ENCODE assay signal across 17 cellular contexts in the genomic region with DNA sequence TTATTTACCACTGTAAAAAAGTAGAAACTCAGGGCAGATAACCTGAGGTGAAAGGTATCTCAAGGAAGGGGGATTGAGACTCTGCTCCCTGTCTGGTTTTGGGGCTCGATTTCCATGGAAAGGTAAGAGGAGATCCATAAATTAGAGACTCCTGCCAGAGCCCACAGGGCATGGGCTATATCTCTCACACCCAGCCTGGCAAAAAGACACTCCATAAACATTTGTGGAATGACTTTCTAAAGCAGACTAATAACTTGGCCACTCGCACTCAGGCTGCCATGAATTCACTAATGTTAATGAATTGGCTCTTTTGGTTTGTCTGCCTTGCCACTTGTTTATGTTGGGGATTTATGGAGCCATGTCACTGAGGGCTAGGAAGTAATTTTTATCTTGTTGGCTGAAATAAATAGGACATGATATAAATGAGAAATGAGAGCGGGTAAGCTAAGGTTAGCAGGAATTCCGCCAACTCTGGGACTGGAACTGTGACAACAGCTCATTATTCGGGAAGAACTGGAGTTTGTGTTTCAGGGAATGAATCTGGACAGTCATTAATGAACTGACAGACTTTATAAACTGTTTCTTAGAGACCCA.
"Had no signal": no experiment of that assay in that cellular context is flagged by ENCODE, and none has a peak within 500 bp of the region (broad histone marks: within the 10 kb centered on the region; RNA-seq: fewer than 3 reads in every experiment).

No MANE protein-coding gene starts in this region.

- H3K27ac ChIP-seq: ascending aorta, coronary artery, parathyroid adenoma, skin epidermis had no signal

- H3K4me3 ChIP-seq: ascending aorta, coronary artery, lung, skin epidermis had no signal

- DNase-seq: activated CD4-positive, alpha-beta T cell treated with anti-CD3 and anti-CD28 coated beads, Interleukin-2, amount 50 U/mL, for 1 hour; activated CD4-positive, CD25-positive, alpha-beta regulatory T cell; activated naive CD4-positive, alpha-beta T cell treated with anti-CD3 and anti-CD28 coated beads for 36 hours; activated naive CD8-positive, alpha-beta T cell treated with anti-CD3 and anti-CD28 coated beads, Interleukin-2, amount 50 U/mL, for 24 hours; activated T-cell treated with anti-CD3 and anti-CD28 coated beads for 4 hours; central memory CD4-positive, alpha-beta T cell; glutamatergic neuron; naive thymus-derived CD4-positive, alpha-beta T cell; stimulated activated CD4-positive, alpha-beta T cell treated with anti-CD3 and anti-CD28 coated beads, Interleukin-15, amount 100 ng/mL, for 24 hours; stimulated activated CD4-positive, alpha-beta T cell treated with anti-CD3 and anti-CD28 coated beads, Interleukin-4, amount 100 ng/mL, for 1 hour; stimulated activated naive B cell treated with anti-CD40 and anti-IgM and Interleukin-4, amounts not matched to agents 10 μg/mL and 1 μg/mL and 100 μg/mL, for 72 hours had no signal

- H3K9ac ChIP-seq: parathyroid adenoma had no signal

- ATAC-seq: activated naive CD8-positive, alpha-beta T cell treated with anti-CD3 and anti-CD28 coated beads, Interleukin-2, amount 50 U/mL, for 24 hours; esophagus mucosa; naive thymus-derived CD4-positive, alpha-beta T cell; stimulated activated naive B cell treated with anti-CD40 and anti-IgM and Interleukin-4, amounts not matched to agents 10 μg/mL and 1 μg/mL and 100 μg/mL, for 72 hours had no signal

- H3K9me3 ChIP-seq: ascending aorta had no signal

- H3K4me1 ChIP-seq: ascending aorta, parathyroid adenoma had no signal

- H2AFZ ChIP-seq: parathyroid adenoma had no signal

- H3K27me3 ChIP-seq: ascending aorta had no signal
